In the genomic region with DNA sequence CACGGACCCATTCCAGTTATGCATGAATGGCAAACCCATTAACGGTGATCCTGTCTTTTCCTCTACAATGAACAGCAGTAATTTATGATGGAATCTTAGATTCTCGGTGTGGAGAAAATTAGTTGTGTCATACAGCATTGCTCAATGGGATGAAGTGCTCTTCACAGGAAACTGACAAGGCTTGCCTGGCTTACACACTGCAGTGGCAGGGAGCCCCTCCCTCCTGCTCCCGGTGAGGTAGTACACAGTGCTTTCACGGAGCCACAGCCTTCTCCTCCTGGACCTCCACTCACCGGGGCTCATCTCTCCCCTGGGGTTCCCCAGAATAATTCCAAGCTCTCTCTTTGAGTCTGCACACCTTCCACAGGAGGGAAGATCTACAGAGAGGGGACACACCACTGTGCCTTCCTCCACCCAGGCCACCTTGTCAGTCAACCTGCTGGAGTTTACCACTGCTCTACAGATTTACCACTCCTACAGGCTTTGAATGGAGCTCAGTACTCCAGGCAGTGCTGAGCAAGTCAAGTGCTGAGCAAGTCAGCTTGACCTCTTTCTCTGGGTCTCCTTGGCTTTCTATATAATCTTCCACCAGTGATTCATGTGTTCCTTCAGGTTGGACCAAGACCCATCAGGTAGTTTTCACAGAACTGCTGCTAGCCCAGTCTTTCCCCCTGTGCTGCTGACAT, we compare ENCODE assay signal across 16 cellular contexts. TPM values are rescaled to one million over a fixed set of nuclear protein-coding genes. Genes with fewer than 3 reads are reported as not detected.
DNase-seq lines count a peak whose midpoint lies in the region; ATAC-seq and TF ChIP-seq lines count a peak whose summit lies in the region.
"Had no signal": no experiment of that assay in that cellular context is flagged by ENCODE, and none has a peak within 500 bp of the region (broad histone marks: within the 10 kb centered on the region; RNA-seq: fewer than 3 reads in every experiment).

No MANE protein-coding gene starts in this region.

- no peak for ATAC-seq in GM23338
- no peak for ATAC-seq in GM19455 (IDR thresholded peaks at IDR 0.05; ENCODE audit: unreplicated experiment)
- ATAC-seq in mucosa of descending colon: no peak
- ATAC-seq: gastrocnemius medialis had no signal

- H3K36me3 Mint-ChIP-seq in GM23338 (ENCODE audit: low read depth): no peaks in the 10 kb centered on the region
- H3K36me3 Mint-ChIP-seq: activated naive CD8-positive, alpha-beta T cell had no signal

- H3K79me2 ChIP-seq in GM23338 (replicated peaks; ENCODE audit: insufficient read depth): no peaks in the 10 kb centered on the region

- no peak overlapping the region for H3K27ac ChIP-seq in GM23338 (ENCODE audit: low read depth)
- H3K27ac ChIP-seq: colonic mucosa, gastrocnemius medialis, thoracic aorta had no signal

- H3K4me3 ChIP-seq in GM23338: no peak overlapping the region
- H3K4me3 ChIP-seq in epithelial cell of proximal tubule (ENCODE audit: low read depth, low read length): no peak overlapping the region
- no peak overlapping the region for H3K4me3 ChIP-seq in mucosa of descending colon
- H3K4me3 ChIP-seq: colonic mucosa, gastrocnemius medialis, smooth muscle cell, thoracic aorta had no signal

- no peak overlapping the region; the same call in 1 of the 2 replicates for H3K4me2 ChIP-seq in GM23338
- H3K4me2 ChIP-seq: smooth muscle cell had no signal

- TF ChIP-seq CTCF in GM23338 (conservative IDR thresholded peaks at IDR 0.05; ENCODE audit: low read depth in 2 of 2): no peak
- TF ChIP-seq CTCF in epithelial cell of proximal tubule (conservative IDR thresholded peaks at IDR 0.05; ENCODE audit: low read depth, low read length): no peak
- TF ChIP-seq CTCF in mucosa of descending colon (IDR thresholded peaks at IDR 0.05): no peak

- no peak for DNase-seq in GM23338 (ENCODE audit: low spot score)
- DNase-seq in NOMO-1 (lab: John Stamatoyannopoulos, UW; ENCODE audit: unreplicated experiment in 2 of 2): peak; percentile 17 to 52
- DNase-seq in epithelial cell of proximal tubule (ENCODE audit: low read depth): peak; percentile 96
- DNase-seq in renal cortical epithelial cell (ENCODE audit: low read depth): peak; percentile 96
- no peak for DNase-seq in NCI-H748 treated with DMSO at 0.1 percent for 48 hours (lab: John Stamatoyannopoulos, UW)
- DNase-seq in mucosa of descending colon: no peak
- DNase-seq: activated CD8-positive, alpha-beta memory T cell treated with anti-CD3 and anti-CD28 coated beads for 24 hours; colonic mucosa; gastrocnemius medialis; left cardiac atrium; NCI-H146 had no signal

- H3K4me1 Mint-ChIP-seq in GM23338: peaks cover 12% of the 10 kb centered on the region; the same call in 2 of the 3 replicates
- H3K4me1 Mint-ChIP-seq: nephron had no signal

- no peaks in the 10 kb centered on the region for H3K27me3 ChIP-seq in GM23338 (ENCODE audit: insufficient read depth)
- H3K27me3 ChIP-seq: colonic mucosa, gastrocnemius medialis had no signal

- H3K4me1 ChIP-seq in GM23338 (ENCODE audit: insufficient read depth) (peaks cover 11% of the 10 kb centered on the region; the same call in 1 of the 2 replicates), mucosa of descending colon (ENCODE audit: low read depth) (no peaks in the 10 kb centered on the region)
- H3K4me1 ChIP-seq: colonic mucosa, gastrocnemius medialis had no signal

- H3K9me2 ChIP-seq in GM23338 (ENCODE audit: insufficient read depth): no peaks in the 10 kb centered on the region

- no peak overlapping the region for H3K27ac Mint-ChIP-seq in GM23338
- H3K27ac Mint-ChIP-seq: activated naive CD8-positive, alpha-beta T cell; nephron had no signal

- H2AFZ ChIP-seq in GM23338: peak overlapping the region; percentile 47; the same call in 1 of the 2 replicates

- intact Hi-C loops in mucosa of descending colon (cut with DNase I, micrococcal nuclease): no loop called here

- no peaks in the 10 kb centered on the region for H3F3A ChIP-seq in GM23338 (replicated peaks; ENCODE audit: low read depth)

- no peaks in the 10 kb centered on the region for H3K9me3 ChIP-seq in mucosa of descending colon
- H3K9me3 ChIP-seq: colonic mucosa, gastrocnemius medialis, thoracic aorta had no signal

- no peak overlapping the region for H3K4me3 Mint-ChIP-seq in GM23338
- H3K4me3 Mint-ChIP-seq: activated naive CD8-positive, alpha-beta T cell; nephron had no signal

- no peaks in the 10 kb centered on the region for H3K9me3 Mint-ChIP-seq in GM23338
- H3K9me3 Mint-ChIP-seq: nephron had no signal

- peaks cover 5% of the 10 kb centered on the region for H3K27me3 Mint-ChIP-seq in GM23338 (ENCODE audit: insufficient read depth, low read depth, poor library complexity)
- H3K27me3 Mint-ChIP-seq: activated naive CD8-positive, alpha-beta T cell had no signal

- no peaks in the 10 kb centered on the region for H4K20me1 ChIP-seq in GM23338 (replicated peaks; ENCODE audit: insufficient read depth)

- H3K36me3 ChIP-seq in GM23338 (ENCODE audit: insufficient read depth): no peaks in the 10 kb centered on the region
- no peaks in the 10 kb centered on the region for H3K36me3 ChIP-seq in mucosa of descending colon (ENCODE audit: low read depth)
- H3K36me3 ChIP-seq: colonic mucosa, gastrocnemius medialis, thoracic aorta had no signal

TF ChIP-seq in GM23338, 12 proteins besides CTCF, POLR2A, EP300 and RAD21 (continues in another document):
- no peak for TF ChIP-seq CREB1 (CRISPR knock-in tag; IDR thresholded peaks at IDR 0.05; ENCODE audit: low read depth)
- TF ChIP-seq, protein P1, sequence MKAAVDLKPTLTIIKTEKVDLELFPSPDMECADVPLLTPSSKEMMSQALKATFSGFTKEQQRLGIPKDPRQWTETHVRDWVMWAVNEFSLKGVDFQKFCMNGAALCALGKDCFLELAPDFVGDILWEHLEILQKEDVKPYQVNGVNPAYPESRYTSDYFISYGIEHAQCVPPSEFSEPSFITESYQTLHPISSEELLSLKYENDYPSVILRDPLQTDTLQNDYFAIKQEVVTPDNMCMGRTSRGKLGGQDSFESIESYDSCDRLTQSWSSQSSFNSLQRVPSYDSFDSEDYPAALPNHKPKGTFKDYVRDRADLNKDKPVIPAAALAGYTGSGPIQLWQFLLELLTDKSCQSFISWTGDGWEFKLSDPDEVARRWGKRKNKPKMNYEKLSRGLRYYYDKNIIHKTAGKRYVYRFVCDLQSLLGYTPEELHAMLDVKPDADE (IDR thresholded peaks at IDR 0.05): no peak
- TF ChIP-seq, protein P2, sequence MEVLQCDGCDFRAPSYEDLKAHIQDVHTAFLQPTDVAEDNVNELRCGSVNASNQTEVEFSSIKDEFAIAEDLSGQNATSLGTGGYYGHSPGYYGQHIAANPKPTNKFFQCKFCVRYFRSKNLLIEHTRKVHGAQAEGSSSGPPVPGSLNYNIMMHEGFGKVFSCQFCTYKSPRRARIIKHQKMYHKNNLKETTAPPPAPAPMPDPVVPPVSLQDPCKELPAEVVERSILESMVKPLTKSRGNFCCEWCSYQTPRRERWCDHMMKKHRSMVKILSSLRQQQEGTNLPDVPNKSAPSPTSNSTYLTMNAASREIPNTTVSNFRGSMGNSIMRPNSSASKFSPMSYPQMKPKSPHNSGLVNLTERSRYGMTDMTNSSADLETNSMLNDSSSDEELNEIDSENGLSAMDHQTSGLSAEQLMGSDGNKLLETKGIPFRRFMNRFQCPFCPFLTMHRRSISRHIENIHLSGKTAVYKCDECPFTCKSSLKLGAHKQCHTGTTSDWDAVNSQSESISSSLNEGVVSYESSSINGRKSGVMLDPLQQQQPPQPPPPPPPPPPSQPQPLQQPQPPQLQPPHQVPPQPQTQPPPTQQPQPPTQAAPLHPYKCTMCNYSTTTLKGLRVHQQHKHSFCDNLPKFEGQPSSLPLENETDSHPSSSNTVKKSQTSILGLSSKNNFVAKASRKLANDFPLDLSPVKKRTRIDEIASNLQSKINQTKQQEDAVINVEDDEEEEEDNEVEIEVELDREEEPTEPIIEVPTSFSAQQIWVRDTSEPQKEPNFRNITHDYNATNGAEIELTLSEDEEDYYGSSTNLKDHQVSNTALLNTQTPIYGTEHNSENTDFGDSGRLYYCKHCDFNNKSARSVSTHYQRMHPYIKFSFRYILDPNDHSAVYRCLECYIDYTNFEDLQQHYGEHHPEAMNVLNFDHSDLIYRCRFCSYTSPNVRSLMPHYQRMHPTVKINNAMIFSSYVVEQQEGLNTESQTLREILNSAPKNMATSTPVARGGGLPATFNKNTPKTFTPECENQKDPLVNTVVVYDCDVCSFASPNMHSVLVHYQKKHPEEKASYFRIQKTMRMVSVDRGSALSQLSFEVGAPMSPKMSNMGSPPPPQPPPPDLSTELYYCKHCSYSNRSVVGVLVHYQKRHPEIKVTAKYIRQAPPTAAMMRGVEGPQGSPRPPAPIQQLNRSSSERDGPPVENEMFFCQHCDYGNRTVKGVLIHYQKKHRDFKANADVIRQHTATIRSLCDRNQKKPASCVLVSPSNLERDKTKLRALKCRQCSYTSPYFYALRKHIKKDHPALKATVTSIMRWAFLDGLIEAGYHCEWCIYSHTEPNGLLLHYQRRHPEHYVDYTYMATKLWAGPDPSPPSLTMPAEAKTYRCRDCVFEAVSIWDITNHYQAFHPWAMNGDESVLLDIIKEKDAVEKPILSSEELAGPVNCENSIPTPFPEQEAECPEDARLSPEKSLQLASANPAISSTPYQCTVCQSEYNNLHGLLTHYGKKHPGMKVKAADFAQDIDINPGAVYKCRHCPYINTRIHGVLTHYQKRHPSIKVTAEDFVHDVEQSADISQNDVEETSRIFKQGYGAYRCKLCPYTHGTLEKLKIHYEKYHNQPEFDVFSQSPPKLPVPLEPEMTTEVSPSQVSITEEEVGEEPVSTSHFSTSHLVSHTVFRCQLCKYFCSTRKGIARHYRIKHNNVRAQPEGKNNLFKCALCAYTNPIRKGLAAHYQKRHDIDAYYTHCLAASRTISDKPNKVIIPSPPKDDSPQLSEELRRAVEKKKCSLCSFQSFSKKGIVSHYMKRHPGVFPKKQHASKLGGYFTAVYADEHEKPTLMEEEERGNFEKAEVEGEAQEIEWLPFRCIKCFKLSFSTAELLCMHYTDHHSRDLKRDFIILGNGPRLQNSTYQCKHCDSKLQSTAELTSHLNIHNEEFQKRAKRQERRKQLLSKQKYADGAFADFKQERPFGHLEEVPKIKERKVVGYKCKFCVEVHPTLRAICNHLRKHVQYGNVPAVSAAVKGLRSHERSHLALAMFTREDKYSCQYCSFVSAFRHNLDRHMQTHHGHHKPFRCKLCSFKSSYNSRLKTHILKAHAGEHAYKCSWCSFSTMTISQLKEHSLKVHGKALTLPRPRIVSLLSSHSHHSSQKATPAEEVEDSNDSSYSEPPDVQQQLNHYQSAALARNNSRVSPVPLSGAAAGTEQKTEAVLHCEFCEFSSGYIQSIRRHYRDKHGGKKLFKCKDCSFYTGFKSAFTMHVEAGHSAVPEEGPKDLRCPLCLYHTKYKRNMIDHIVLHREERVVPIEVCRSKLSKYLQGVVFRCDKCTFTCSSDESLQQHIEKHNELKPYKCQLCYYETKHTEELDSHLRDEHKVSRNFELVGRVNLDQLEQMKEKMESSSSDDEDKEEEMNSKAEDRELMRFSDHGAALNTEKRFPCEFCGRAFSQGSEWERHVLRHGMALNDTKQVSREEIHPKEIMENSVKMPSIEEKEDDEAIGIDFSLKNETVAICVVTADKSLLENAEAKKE (CRISPR knock-in tag; IDR thresholded peaks at IDR 0.05): no peak

RNA-seq across cellular contexts. Expression of a gene that starts 59.1 kb away (rescaled TPM):
- 6.8 and 7.7 TPM in 2 replicates for total RNA-seq in GM23338 (2014; rRNA removed; shearing (Covaris generic))
- 3.0 and 3.7 TPM in 2 replicates for polyA plus RNA-seq in GM23338 (2016; fragmentation: Nextera tagmentation; extraction: Ambion mirVana)
- 16.6 and 17.2 TPM in 2 replicates for total RNA-seq in epithelial cell of proximal tubule
- 32.3 and 111 TPM in 2 replicates for total RNA-seq in renal cortical epithelial cell
- 10 to 100 TPM; 19.5 to 33.5 (median 26.9) TPM for total RNA-seq in mucosa of descending colon

Comparison
In these comparisons a context has a peak if more than half of its experiments do, and no peak if none do; other contexts are left out.
1. DNase-seq: peak in NOMO-1 (2 of 2), epithelial cell of proximal tubule (single experiment) and renal cortical epithelial cell (single experiment); none in GM23338 (single experiment), NCI-H748 treated with DMSO at 0.1 percent for 48 hours (single experiment) and mucosa of descending colon (0 of 3).